ENCODE assay signal across 13 cellular contexts in the genomic region with DNA sequence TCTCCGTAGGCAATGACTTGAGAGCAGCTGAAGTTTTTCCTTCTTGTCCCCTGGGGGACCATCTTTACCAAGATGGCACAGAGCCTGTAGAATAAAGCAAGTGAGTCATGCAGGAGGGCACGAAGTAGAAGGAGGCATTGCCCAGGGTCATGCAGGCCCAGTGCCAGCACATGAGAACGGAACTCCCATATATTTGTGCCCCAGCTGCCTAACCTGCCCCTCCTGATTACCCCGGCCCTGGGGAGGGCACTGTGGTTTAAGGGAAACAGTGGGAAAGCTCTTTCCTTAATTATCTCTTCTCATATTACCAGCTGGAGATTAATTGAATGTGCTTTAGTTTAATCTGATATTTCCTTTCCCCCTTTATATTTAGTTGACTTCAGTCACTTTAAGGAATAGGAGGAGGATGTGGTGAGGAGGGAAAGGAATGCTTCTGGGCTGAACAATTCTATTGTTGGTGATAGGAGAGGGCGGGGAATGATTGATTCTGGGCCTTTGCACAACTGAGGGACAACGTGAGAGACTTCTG. TPM values are rescaled to one million over a fixed set of nuclear protein-coding genes. Genes with fewer than 3 reads are reported as not detected.
DNase-seq lines count a peak whose midpoint lies in the region; ATAC-seq and TF ChIP-seq lines count a peak whose summit lies in the region.
"Had no signal": no experiment of that assay in that cellular context is flagged by ENCODE, and none has a peak within 500 bp of the region (broad histone marks: within the 10 kb centered on the region; RNA-seq: fewer than 3 reads in every experiment).

No MANE protein-coding gene starts in this region.

- TF ChIP-seq POLR2A in heart left ventricle (IDR thresholded peaks at IDR 0.05) = no peak
- TF ChIP-seq POLR2A in stomach (IDR thresholded peaks at IDR 0.05) = no peak

- peak overlapping the region; percentile 29 for H3K4me3 Mint-ChIP-seq in HFFc6
- no peak overlapping the region for H3K4me3 Mint-ChIP-seq in WTC11
- no peak overlapping the region for H3K4me3 Mint-ChIP-seq in CD8-positive, alpha-beta memory T cell
- H3K4me3 Mint-ChIP-seq: activated T-helper 1 cell treated with anti-CD3 and anti-CD28 coated beads, Interleukin-12 subunit alpha, Interleukin-12 subunit beta, Interleukin-2, Interleukin-4 antibody, amounts not matched to agents 30 ng/mL and 10 ng/mL and 1 ng/mL, durations not matched to agents 14 hours and 24 hours and 36 hours; T-helper 1 cell treated with Interleukin-12 subunit alpha and Interleukin-12 subunit beta and Interleukin-4 antibody, amounts not matched to agents 30 μg/mL and 1 μg/mL, for 36 hours had no signal

- H3K9me3 Mint-ChIP-seq in HFFc6 (no peaks in the 10 kb centered on the region), WTC11 (no peaks in the 10 kb centered on the region)
- H3K9me3 Mint-ChIP-seq in CD8-positive, alpha-beta memory T cell = no peaks in the 10 kb centered on the region
- H3K9me3 Mint-ChIP-seq: activated T-helper 1 cell treated with anti-CD3 and anti-CD28 coated beads, Interleukin-12 subunit alpha, Interleukin-12 subunit beta, Interleukin-2, Interleukin-4 antibody, amounts not matched to agents 30 ng/mL and 10 ng/mL and 1 ng/mL, durations not matched to agents 14 hours and 24 hours and 36 hours; T-helper 1 cell treated with Interleukin-12 subunit alpha and Interleukin-12 subunit beta and Interleukin-4 antibody, amounts not matched to agents 30 μg/mL and 1 μg/mL, for 36 hours had no signal

- H3K9me3 ChIP-seq in heart left ventricle (no peaks in the 10 kb centered on the region), stomach (no peaks in the 10 kb centered on the region)
- no peaks in the 10 kb centered on the region for H3K9me3 ChIP-seq in CD8-positive, alpha-beta memory T cell (ENCODE audit: low read length)
- H3K9me3 ChIP-seq: Caco-2 had no signal

- H3K27me3 Mint-ChIP-seq in HFFc6 (ENCODE audit: insufficient read depth) (peaks cover 2% of the 10 kb centered on the region; the same call in 1 of the 2 replicates), WTC11 (ENCODE audit: low read depth) (no peaks in the 10 kb centered on the region)
- peaks cover 7 to 11% of the 10 kb centered on the region in 2 donors for H3K27me3 Mint-ChIP-seq in CD8-positive, alpha-beta memory T cell

- H3K27ac Mint-ChIP-seq in HFFc6 = peak overlapping the region; percentile 83
- H3K27ac Mint-ChIP-seq in WTC11 = no peak overlapping the region
- no peak overlapping the region for H3K27ac Mint-ChIP-seq in CD8-positive, alpha-beta memory T cell
- H3K27ac Mint-ChIP-seq: activated T-helper 1 cell treated with anti-CD3 and anti-CD28 coated beads, Interleukin-12 subunit alpha, Interleukin-12 subunit beta, Interleukin-2, Interleukin-4 antibody, amounts not matched to agents 30 ng/mL and 10 ng/mL and 1 ng/mL, durations not matched to agents 14 hours and 24 hours and 36 hours; T-helper 1 cell treated with Interleukin-12 subunit alpha and Interleukin-12 subunit beta and Interleukin-4 antibody, amounts not matched to agents 30 μg/mL and 1 μg/mL, for 36 hours had no signal

- H3K4me3 ChIP-seq in heart left ventricle (no peak overlapping the region), stomach (no peak overlapping the region)
- H3K4me3 ChIP-seq in CD8-positive, alpha-beta memory T cell (ENCODE audit: low read length) = no peak overlapping the region

- 64 to 71% (median 68%) methylated on average over 6 of the region's 6 CpGs for WGBS in heart left ventricle, 4 donors
- WGBS in stomach, 5 donors = 54 to 70% (median 68%) methylated on average over 6 of the region's 6 CpGs

- intact Hi-C loops in heart left ventricle (cut with DNase I) (loop anchor here in 6 of 10 donors (5.0 to 10.0 kb wide), 5 partner anchors 33 to 756 kb away; partner anchors contain the start of gene KRAS (in 1 of the 6)), stomach (cut with DNase I; ENCODE audit: low total_unique reads) (no loop called here)

- peaks cover 15 to 54% (median 33%) of the 10 kb centered on the region in 12 donors for H3K4me1 ChIP-seq in heart left ventricle
- H3K4me1 ChIP-seq in stomach = peaks cover 8 to 33% (median 27%) of the 10 kb centered on the region in 4 donors
- H3K4me1 ChIP-seq in CD8-positive, alpha-beta memory T cell (ENCODE audit: insufficient read depth, low read length) = no peaks in the 10 kb centered on the region
- H3K4me1 ChIP-seq: Caco-2 had no signal

- peak overlapping the region in 11 of 12 donors; percentile 38 to 84 (median 62) for H3K27ac ChIP-seq in heart left ventricle
- peak overlapping the region in 4 of 5 donors; percentile 68 to 82 (median 74) for H3K27ac ChIP-seq in stomach
- H3K27ac ChIP-seq in CD8-positive, alpha-beta memory T cell (ENCODE audit: low read depth, low read length) = no peak overlapping the region

- H3K36me3 Mint-ChIP-seq in HFFc6 (ENCODE audit: low read depth) = peaks cover 17% of the 10 kb centered on the region; the same call in 1 of the 2 replicates
- no peaks in the 10 kb centered on the region for H3K36me3 Mint-ChIP-seq in WTC11
- peaks cover 0 to 2% (median 0%) of the 10 kb centered on the region in 3 donors for H3K36me3 Mint-ChIP-seq in CD8-positive, alpha-beta memory T cell

- TF ChIP-seq CTCF in HFFc6 (IDR thresholded peaks at IDR 0.05) (no peak), WTC11 (IDR thresholded peaks at IDR 0.05) (no peak), heart left ventricle (IDR thresholded peaks at IDR 0.05) (no peak), stomach (IDR thresholded peaks at IDR 0.05) (no peak)

- POLR2A ChIA-PET in WTC11 (lab: Charles Lee) = no interaction called here
- POLR2A ChIA-PET in CD8-positive, alpha-beta memory T cell (lab: Charles Lee) = no interaction called here

- TF ChIP-seq EP300 in stomach (IDR thresholded peaks at IDR 0.05) = no peak

- H3K27me3 ChIP-seq in heart left ventricle (no peaks in the 10 kb centered on the region), stomach (no peaks in the 10 kb centered on the region)
- H3K27me3 ChIP-seq in CD8-positive, alpha-beta memory T cell (ENCODE audit: insufficient read depth, low read length, poor library complexity, severe bottlenecking) = no peaks in the 10 kb centered on the region

- peak; percentile 57 for ATAC-seq in WTC11
- peak in 1 of 4 donors; percentile 28 for ATAC-seq in heart left ventricle
- ATAC-seq: HepG2 had no signal

- no peaks in the 10 kb centered on the region for H3K36me3 ChIP-seq in heart left ventricle
- no peaks in the 10 kb centered on the region for H3K36me3 ChIP-seq in stomach
- no peaks in the 10 kb centered on the region for H3K36me3 ChIP-seq in CD8-positive, alpha-beta memory T cell (ENCODE audit: insufficient read depth, low read length)

- CTCF ChIA-PET in WTC11 (lab: Charles Lee) = no interaction called here
- CTCF ChIA-PET in CD8-positive, alpha-beta memory T cell (lab: Charles Lee) = no interaction called here

- DNase-seq in HFFc6 (no peak), WTC11 (ENCODE audit: low spot score) (no peak), heart left ventricle (no peak), stomach (no peak), NCI-H146 (lab: John Stamatoyannopoulos, UW) (no peak), NCI-H1436 (lab: John Stamatoyannopoulos, UW) (no peak), iPS-NIHi7 (ENCODE audit: extremely low spot score) (no peak)
- no peak for DNase-seq in CD8-positive, alpha-beta memory T cell
- DNase-seq: Caco-2; stimulated activated CD4-positive, alpha-beta T cell treated with anti-CD3 and anti-CD28 coated beads, Interleukin-1b, Interleukin-23, amount 100 ng/mL, for 48 hours had no signal

- H3K4me1 Mint-ChIP-seq in HFFc6 (ENCODE audit: low read depth) (peaks cover 59% of the 10 kb centered on the region), WTC11 (peaks cover 49% of the 10 kb centered on the region)
- peaks cover 0 to 2% (median 0%) of the 10 kb centered on the region in 3 donors for H3K4me1 Mint-ChIP-seq in CD8-positive, alpha-beta memory T cell

TF ChIP-seq in WTC11, 78 proteins besides CTCF, POLR2A, EP300 and RAD21 (continues in another document):
- TF ChIP-seq, protein P1, sequence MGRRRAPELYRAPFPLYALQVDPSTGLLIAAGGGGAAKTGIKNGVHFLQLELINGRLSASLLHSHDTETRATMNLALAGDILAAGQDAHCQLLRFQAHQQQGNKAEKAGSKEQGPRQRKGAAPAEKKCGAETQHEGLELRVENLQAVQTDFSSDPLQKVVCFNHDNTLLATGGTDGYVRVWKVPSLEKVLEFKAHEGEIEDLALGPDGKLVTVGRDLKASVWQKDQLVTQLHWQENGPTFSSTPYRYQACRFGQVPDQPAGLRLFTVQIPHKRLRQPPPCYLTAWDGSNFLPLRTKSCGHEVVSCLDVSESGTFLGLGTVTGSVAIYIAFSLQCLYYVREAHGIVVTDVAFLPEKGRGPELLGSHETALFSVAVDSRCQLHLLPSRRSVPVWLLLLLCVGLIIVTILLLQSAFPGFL (CRISPR knock-in tag; IDR thresholded peaks at IDR 0.05; ENCODE audit: borderline replicate concordance) = no peak
- TF ChIP-seq, protein P2, sequence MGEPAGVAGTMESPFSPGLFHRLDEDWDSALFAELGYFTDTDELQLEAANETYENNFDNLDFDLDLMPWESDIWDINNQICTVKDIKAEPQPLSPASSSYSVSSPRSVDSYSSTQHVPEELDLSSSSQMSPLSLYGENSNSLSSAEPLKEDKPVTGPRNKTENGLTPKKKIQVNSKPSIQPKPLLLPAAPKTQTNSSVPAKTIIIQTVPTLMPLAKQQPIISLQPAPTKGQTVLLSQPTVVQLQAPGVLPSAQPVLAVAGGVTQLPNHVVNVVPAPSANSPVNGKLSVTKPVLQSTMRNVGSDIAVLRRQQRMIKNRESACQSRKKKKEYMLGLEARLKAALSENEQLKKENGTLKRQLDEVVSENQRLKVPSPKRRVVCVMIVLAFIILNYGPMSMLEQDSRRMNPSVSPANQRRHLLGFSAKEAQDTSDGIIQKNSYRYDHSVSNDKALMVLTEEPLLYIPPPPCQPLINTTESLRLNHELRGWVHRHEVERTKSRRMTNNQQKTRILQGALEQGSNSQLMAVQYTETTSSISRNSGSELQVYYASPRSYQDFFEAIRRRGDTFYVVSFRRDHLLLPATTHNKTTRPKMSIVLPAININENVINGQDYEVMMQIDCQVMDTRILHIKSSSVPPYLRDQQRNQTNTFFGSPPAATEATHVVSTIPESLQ (CRISPR knock-in tag; IDR thresholded peaks at IDR 0.05) = no peak

RNA-seq across cellular contexts. Expression of gene RASSF8, which starts 51.9 kb away (rescaled TPM):
- total RNA-seq in HFFc6 (2021; fragmentation: NEBNext Ultra II Directional; extraction: Animal tissue kit (Norgen Biotek cat#: 25700)) = 10 to 100 TPM; 61.7 to 84.5 (median 77.0) TPM
- total RNA-seq in WTC11 (2021) = 40.2 to 48.6 TPM (median 42.3 TPM) in 3 replicates
- total RNA-seq in heart left ventricle = 10 to 100 TPM; 20.6 to 44.6 (median 30.9) TPM
- 10 to 100 TPM in 1 of 2 donors, 1 to 10 TPM in 1; 5.2 to 13.2 TPM for polyA plus RNA-seq in heart left ventricle
- 10 to 100 TPM in 4 of 5 donors, 1 to 10 TPM in 1; 4.6 to 66.8 (median 18.7) TPM for total RNA-seq in stomach
- polyA plus RNA-seq in stomach = 1 to 10 TPM; 3.7 to 6.0 (median 4.1) TPM
- under 1 TPM in 1 of 2 experiments, not detected in 1; 0.31 TPM for total RNA-seq in CD8-positive, alpha-beta memory T cell
- polyA plus RNA-seq in CD8-positive, alpha-beta memory T cell = not detected

Comparison
In these comparisons a context has a peak if more than half of its experiments do, and no peak if none do; other contexts are left out.
1. RNA of gene RASSF8, which starts 51.9 kb away (total RNA-seq): 61.7 to 84.5 TPM in HFFc6, 40.2 to 48.6 TPM in WTC11, 20.6 to 44.6 TPM in heart left ventricle and 4.6 to 66.8 TPM in stomach; 0.31 TPM in CD8-positive, alpha-beta memory T cell; every median in the first group is over 4 times any median in the second.